In genomic region chr3:188527389-188527788, GRCh38 we compare ENCODE assay signal across 18 cellular contexts.
DNase-seq lines count a peak whose midpoint lies in the region; ATAC-seq, FAIRE-seq and TF ChIP-seq lines count a peak whose summit lies in the region.
"Had no signal": no experiment of that assay in that cellular context is flagged by ENCODE, and none has a peak within 500 bp of the region (broad histone marks: within the 10 kb centered on the region; RNA-seq: fewer than 3 reads in every experiment).

No MANE protein-coding gene starts in this region.

- peaks cover 62% of the 10 kb centered on the region for H3K79me2 ChIP-seq in astrocyte (ENCODE audit: insufficient read depth, low read length)

- H3K4me1 ChIP-seq in astrocyte (ENCODE audit: insufficient read depth, low read length) (peaks cover 23% of the 10 kb centered on the region), adrenal gland (replicated peaks in 1 of 2) (peaks cover 2 to 11% of the 10 kb centered on the region in 2 donors)
- H3K4me1 ChIP-seq: BLaER1 had no signal

- H3K4me3 Mint-ChIP-seq in astrocyte (ENCODE audit: unreplicated experiment), result no peak overlapping the region
- H3K4me3 Mint-ChIP-seq: CD8-positive, alpha-beta memory T cell had no signal

- H3K4me2 ChIP-seq in astrocyte (ENCODE audit: low read length), result no peak overlapping the region
- H3K4me2 ChIP-seq: A549, BLaER1 had no signal

- H3K36me3 ChIP-seq in astrocyte (ENCODE audit: insufficient read depth, low read length), result peaks cover 7% of the 10 kb centered on the region
- H3K36me3 ChIP-seq in adrenal gland (replicated peaks in 1 of 2), result no peaks in the 10 kb centered on the region

- intact Hi-C loops in adrenal gland (cut with DNase I), result no loop called here

- peaks cover 25% of the 10 kb centered on the region for H3K36me3 Mint-ChIP-seq in astrocyte (ENCODE audit: low read depth, unreplicated experiment)

- H4K20me1 ChIP-seq in astrocyte (ENCODE audit: insufficient read depth, low read length), result peaks cover 13% of the 10 kb centered on the region
- H4K20me1 ChIP-seq: BLaER1 had no signal

- H3K4me3 ChIP-seq in astrocyte (ENCODE audit: insufficient read depth, low read depth, low read length) (no peak overlapping the region), adrenal gland (no peak overlapping the region)
- H3K4me3 ChIP-seq: A549, BLaER1 had no signal

- peak; percentile 13 for DNase-seq in GM03348 (ENCODE audit: low spot score)
- peak; percentile 43 for DNase-seq in NCI-H226
- no peak for DNase-seq in astrocyte (ENCODE audit: low read depth)
- peak; percentile 63 for DNase-seq in iris pigment epithelial cell (ENCODE audit: low read depth)
- DNase-seq in cortex of kidney (lab: John Stamatoyannopoulos, UW), result no peak
- DNase-seq in adrenal gland, result no peak
- DNase-seq in pons (ENCODE audit: low spot score), result no peak
- DNase-seq: AML-193; CD8-positive, alpha-beta memory T cell; DMS53 had no signal

- no peak for TF ChIP-seq POLR2A in adrenal gland (IDR thresholded peaks at IDR 0.05)

- FAIRE-seq in astrocyte (lab: Jason Lieb, UNC), result peak; percentile 55
- FAIRE-seq: A549, G401.6, GM19239, HepG2, HTR-8/SVneo had no signal

- H3K4me1 Mint-ChIP-seq in astrocyte (ENCODE audit: low read depth, unreplicated experiment), result peaks cover 46% of the 10 kb centered on the region

- H3K9ac ChIP-seq in astrocyte (ENCODE audit: low read length), result no peak overlapping the region
- H3K9ac ChIP-seq: BLaER1 had no signal

- no peak overlapping the region for H3K27ac Mint-ChIP-seq in astrocyte (ENCODE audit: unreplicated experiment)

- TF ChIP-seq CTCF in astrocyte (IDR thresholded peaks at IDR 0.05; ENCODE audit: insufficient read depth, low read depth, low read length), result no peak
- no peak for TF ChIP-seq CTCF in adrenal gland (IDR thresholded peaks at IDR 0.05)

- no peaks in the 10 kb centered on the region for H3K9me3 Mint-ChIP-seq in astrocyte (ENCODE audit: unreplicated experiment)
- H3K9me3 Mint-ChIP-seq: CD8-positive, alpha-beta memory T cell had no signal

- no peaks in the 10 kb centered on the region for H3K27me3 ChIP-seq in astrocyte (ENCODE audit: insufficient read depth, low read length)
- no peaks in the 10 kb centered on the region for H3K27me3 ChIP-seq in adrenal gland
- H3K27me3 ChIP-seq: BLaER1 had no signal

- H3K9me3 ChIP-seq in astrocyte (ENCODE audit: insufficient read depth, low read depth, low read length), result no peaks in the 10 kb centered on the region
- H3K9me3 ChIP-seq in adrenal gland (replicated peaks in 1 of 3), result no peaks in the 10 kb centered on the region
- H3K9me3 ChIP-seq: A549, BLaER1 had no signal

- no peaks in the 10 kb centered on the region for H3K27me3 Mint-ChIP-seq in astrocyte (ENCODE audit: low read depth, unreplicated experiment)
- H3K27me3 Mint-ChIP-seq: CD8-positive, alpha-beta memory T cell had no signal

- no peak overlapping the region for H2AFZ ChIP-seq in astrocyte (ENCODE audit: low read depth, low read length)

- WGBS in adrenal gland, 4 donors, result 91 to 100% (median 95%) methylated on average over 2 of the region's 2 CpGs

- no peak overlapping the region for H3K27ac ChIP-seq in astrocyte (ENCODE audit: low read depth, low read length)
- no peak overlapping the region for H3K27ac ChIP-seq in adrenal gland
- H3K27ac ChIP-seq: BLaER1 had no signal

- ATAC-seq in GM21447 (IDR thresholded peaks at IDR 0.05; ENCODE audit: unreplicated experiment), result no peak
- ATAC-seq: HCT116, HepG2 had no signal

Comparison
In these comparisons a context has a peak if more than half of its experiments do, and no peak if none do; other contexts are left out.
1. DNase-seq: peak in GM03348 (single experiment), NCI-H226 (single experiment) and iris pigment epithelial cell (single experiment); none in astrocyte (single experiment), cortex of kidney (single experiment), adrenal gland (0 of 7) and pons (single experiment).